Comparison of ENCODE assay signal across 1 cellular context in the genomic region with DNA sequence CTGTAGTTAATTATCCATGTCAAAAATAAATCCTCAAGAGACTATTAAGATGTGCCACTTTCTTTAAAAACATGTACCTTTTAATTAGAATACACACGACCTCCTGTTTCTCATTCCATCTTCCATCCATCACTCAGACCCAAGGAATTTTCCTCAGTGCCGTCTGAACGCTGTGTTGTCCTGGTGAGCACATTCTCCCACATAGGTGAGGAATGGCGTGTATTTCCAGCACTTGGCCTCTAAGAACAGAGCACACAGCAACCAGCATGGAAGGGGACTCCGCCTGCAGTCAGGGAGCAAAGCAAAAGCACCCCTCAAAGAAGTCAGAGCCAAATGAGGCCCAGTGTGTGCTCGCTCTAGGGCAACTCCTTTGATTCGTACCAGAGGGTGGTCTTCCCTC.
TF ChIP-seq lines count a peak whose summit lies in the region.

No MANE protein-coding gene starts in this region.

TF ChIP-seq in H1, 55 proteins besides CTCF, POLR2A, EP300 and RAD21:
- TF ChIP-seq SP1 (IDR thresholded peaks at IDR 0.05; ENCODE audit: low read depth, low read length) (no peak), SP2 (IDR thresholded peaks at IDR 0.05; ENCODE audit: low read length) (no peak), KDM5A (IDR thresholded peaks at IDR 0.05; ENCODE audit: low read length) (no peak), CTBP2 (IDR thresholded peaks at IDR 0.05; ENCODE audit: borderline replicate concordance, insufficient read depth, insufficient read length, low read length) (no peak), NANOG (IDR thresholded peaks at IDR 0.05; ENCODE audit: insufficient read depth, low read depth, low read length, poor library complexity, severe bottlenecking) (no peak), EGR1 (IDR thresholded peaks at IDR 0.05; ENCODE audit: borderline replicate concordance, low read depth, low read length) (no peak), EZH2 (IDR thresholded peaks at IDR 0.05; ENCODE audit: low read depth, low read length, severe bottlenecking) (no peak)
- TF ChIP-seq, protein P1, sequence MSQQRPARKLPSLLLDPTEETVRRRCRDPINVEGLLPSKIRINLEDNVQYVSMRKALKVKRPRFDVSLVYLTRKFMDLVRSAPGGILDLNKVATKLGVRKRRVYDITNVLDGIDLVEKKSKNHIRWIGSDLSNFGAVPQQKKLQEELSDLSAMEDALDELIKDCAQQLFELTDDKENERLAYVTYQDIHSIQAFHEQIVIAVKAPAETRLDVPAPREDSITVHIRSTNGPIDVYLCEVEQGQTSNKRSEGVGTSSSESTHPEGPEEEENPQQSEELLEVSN (IDR thresholded peaks at IDR 0.05): no peak
- TF ChIP-seq, protein P2, sequence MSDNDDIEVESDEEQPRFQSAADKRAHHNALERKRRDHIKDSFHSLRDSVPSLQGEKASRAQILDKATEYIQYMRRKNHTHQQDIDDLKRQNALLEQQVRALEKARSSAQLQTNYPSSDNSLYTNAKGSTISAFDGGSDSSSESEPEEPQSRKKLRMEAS (IDR thresholded peaks at IDR 0.05): no peak
